Comparison of ENCODE assay signal across 13 cellular contexts in genomic region chr11:73367482-73368024, GRCh38. TPM values are rescaled to one million over a fixed set of nuclear protein-coding genes. Genes with fewer than 3 reads are reported as not detected.
DNase-seq lines count a peak whose midpoint lies in the region; ATAC-seq, FAIRE-seq and TF ChIP-seq lines count a peak whose summit lies in the region.
"Had no signal": no experiment of that assay in that cellular context is flagged by ENCODE, and none has a peak within 500 bp of the region (broad histone marks: within the 10 kb centered on the region; RNA-seq: fewer than 3 reads in every experiment).

No MANE protein-coding gene starts in this region.

- ATAC-seq in GM12878 (peak; percentile 49), GM21515 (IDR thresholded peaks at IDR 0.05; ENCODE audit: unreplicated experiment) (no peak)

- DNase-seq in activated naive CD4-positive, alpha-beta T cell treated with anti-CD3 and anti-CD28 coated beads, Interleukin-2, amount 50 U/mL, for 16 hours = peak; percentile 25
- no peak for DNase-seq in activated naive CD4-positive, alpha-beta T cell treated with anti-CD3 and anti-CD28 coated beads for 36 hours
- DNase-seq in GM12878 (ENCODE audit: low read depth, low spot score) (no peak), RPMI8226 (no peak), hepatic stellate cell (ENCODE audit: low spot score) (no peak)
- peak; percentile 40 for DNase-seq in stimulated activated CD8-positive, alpha-beta memory T cell treated with anti-CD3 and anti-CD28 coated beads, Interleukin-4, amount 100 ng/mL, for 48 hours
- DNase-seq: amygdala, MM.1S, NCI-H187, NCI-H446 had no signal

- H4K20me1 ChIP-seq in GM12878 (ENCODE audit: control insufficient read depth, insufficient read depth) = no peaks in the 10 kb centered on the region

- H3K27me3 ChIP-seq in GM12878 (replicated peaks in 1 of 2; ENCODE audit: control insufficient read depth in 2 of 2, insufficient read depth in 2 of 2, low read length in 1 of 2) = no peaks in the 10 kb centered on the region
- H3K27me3 ChIP-seq: suprapubic skin had no signal

- peaks cover 2% of the 10 kb centered on the region for H3K9me3 Mint-ChIP-seq in activated naive CD4-positive, alpha-beta T cell treated with anti-CD3 and anti-CD28 coated beads for 36 hours
- no peaks in the 10 kb centered on the region for H3K9me3 Mint-ChIP-seq in IgD-negative memory B cell

- TF ChIP-seq EP300 in GM12878 (IDR thresholded peaks at IDR 0.05; ENCODE audit: borderline replicate concordance in 1 of 2, control insufficient read depth in 1 of 2, low read depth in 2 of 2, low read length in 2 of 2) = no peak

- peaks cover 23% of the 10 kb centered on the region for H3K4me1 Mint-ChIP-seq in activated naive CD4-positive, alpha-beta T cell treated with anti-CD3 and anti-CD28 coated beads for 36 hours (ENCODE audit: low read depth)
- peaks cover 42 to 51% (median 47%) of the 10 kb centered on the region in 3 donors for H3K4me1 Mint-ChIP-seq in IgD-negative memory B cell

- peak overlapping the region; percentile 57 for H2AFZ ChIP-seq in GM12878 (ENCODE audit: control insufficient read depth, low read depth, low read length)

- H3K4me2 ChIP-seq in GM12878 (ENCODE audit: control insufficient read depth, insufficient read depth) = peak overlapping the region; percentile 28; the same call in 1 of the 2 replicates

- no peak overlapping the region for H3K27ac ChIP-seq in GM12878 (ENCODE audit: control insufficient read depth, insufficient read depth)
- H3K27ac ChIP-seq: suprapubic skin had no signal

- no peak overlapping the region for H3K4me3 ChIP-seq in GM12878
- H3K4me3 ChIP-seq: suprapubic skin had no signal

- H3K79me2 ChIP-seq in GM12878 (ENCODE audit: control insufficient read depth, insufficient read depth, low read length) = no peaks in the 10 kb centered on the region

- peaks cover 19% of the 10 kb centered on the region for H3K4me1 ChIP-seq in GM12878 (ENCODE audit: control insufficient read depth, insufficient read depth, low read length)
- H3K4me1 ChIP-seq: suprapubic skin had no signal

- no peak overlapping the region for H3K27ac Mint-ChIP-seq in activated naive CD4-positive, alpha-beta T cell treated with anti-CD3 and anti-CD28 coated beads for 36 hours
- H3K27ac Mint-ChIP-seq in IgD-negative memory B cell = peak overlapping the region in 2 of 3 donors; percentile 68 to 91

- no peak for TF ChIP-seq POLR2A in GM12878 (IDR thresholded peaks at IDR 0.05; ENCODE audit: low read depth, low read length)

- WGBS in GM12878 (ENCODE audit: insufficient coverage, insufficient replicate concordance, low lambda C conversion rate, missing lambda C conversion rate) = 48% methylated on average over 19 of the region's 20 CpGs

- FAIRE-seq in GM12878 (lab: Jason Lieb, UNC) = no peak

- SMC1A ChIA-PET in GM12878 (lab: Charles Lee; ENCODE audit: uncharacterized antibody, unreplicated experiment) = no interaction called here

- in situ Hi-C loops in GM12878 (cut with MboI) = no loop called here

- CTCF ChIA-PET in activated naive CD4-positive, alpha-beta T cell treated with anti-CD3 and anti-CD28 coated beads for 36 hours (lab: Charles Lee) = interaction anchor here (0.6 to 1.6 kb wide), 3 partner anchors 16 to 1563 kb away, joined by 3 to 6 read pairs (median 5); no protein-coding TSS in a partner anchor
- CTCF ChIA-PET in GM12878 (lab: Yijun Ruan, JAX) = interaction anchor here (1.0 to 5.7 kb wide), 5 partner anchors 10 to 32 kb away, joined by 3 to 37 read pairs (median 4); no protein-coding TSS in a partner anchor

- TF ChIP-seq CTCF in GM12878 (IDR thresholded peaks at IDR 0.05 in 2 of 3, conservative IDR thresholded peaks at IDR 0.05 in 1 of 3; ENCODE audit: control insufficient read depth in 2 of 3, extremely low read depth in 1 of 3, insufficient read depth in 1 of 3, low read depth in 3 of 3, low read length in 3 of 3) = no peak

- BruUV-seq in GM12878 (replicated peaks; lab: Mats Ljungman, UMichigan) = no TSS peak

- intact Hi-C loops in activated naive CD4-positive, alpha-beta T cell treated with anti-CD3 and anti-CD28 coated beads for 36 hours (cut with micrococcal nuclease) = no loop called here
- intact Hi-C loops in GM12878 (cut with micrococcal nuclease; ENCODE audit: unreplicated experiment) = no loop called here

- H3K9ac ChIP-seq in GM12878 (ENCODE audit: control insufficient read depth, insufficient read depth, low read length) = no peak overlapping the region

- peaks cover 0 to 3% of the 10 kb centered on the region in 2 experiments; a peak in 1 of 4 replicates for H3K36me3 ChIP-seq in GM12878 (ENCODE audit: control insufficient read depth in 2 of 2, insufficient read depth in 2 of 2, low read length in 1 of 2)

- no peaks in the 10 kb centered on the region for H3K27me3 Mint-ChIP-seq in activated naive CD4-positive, alpha-beta T cell treated with anti-CD3 and anti-CD28 coated beads for 36 hours (ENCODE audit: low read depth)
- peaks cover 1% of the 10 kb centered on the region for H3K27me3 Mint-ChIP-seq in IgD-negative memory B cell

- POLR2A ChIA-PET in GM12878 (lab: Charles Lee) = interaction anchor here (0.5 kb wide), 1 partner anchor 277 kb away, joined by 3 read pairs; no protein-coding TSS in a partner anchor

- TF ChIP-seq RAD21 in GM12878 (IDR thresholded peaks at IDR 0.05; ENCODE audit: insufficient read depth, low read depth, low read length) = no peak

- no peaks in the 10 kb centered on the region for H3K9me3 ChIP-seq in GM12878 (replicated peaks; ENCODE audit: control insufficient read depth, insufficient read depth, low read length)
- H3K9me3 ChIP-seq: suprapubic skin had no signal

- no peak overlapping the region for H3K4me3 Mint-ChIP-seq in activated naive CD4-positive, alpha-beta T cell treated with anti-CD3 and anti-CD28 coated beads for 36 hours
- H3K4me3 Mint-ChIP-seq in IgD-negative memory B cell = peak overlapping the region in 3 of 4 donors; percentile 32 to 80 (median 80)

- no peaks in the 10 kb centered on the region for H3K36me3 Mint-ChIP-seq in activated naive CD4-positive, alpha-beta T cell treated with anti-CD3 and anti-CD28 coated beads for 36 hours (ENCODE audit: low read depth)
- H3K36me3 Mint-ChIP-seq in IgD-negative memory B cell = no peaks in the 10 kb centered on the region

- RAD21 ChIA-PET in GM12878 (lab: Charles Lee; ENCODE audit: unreplicated experiment) = interaction anchor here (2.0 kb wide), 1 partner anchor 26 kb away, joined by 5 read pairs; no protein-coding TSS in a partner anchor

TF ChIP-seq in GM12878, 131 proteins besides CTCF, POLR2A, EP300 and RAD21 (continues in another document):
- TF ChIP-seq NFIC (IDR thresholded peaks at IDR 0.05; ENCODE audit: low read depth, low read length) = no peak

RNA-seq across cellular contexts. Expression of gene RELT, which starts 8.6 kb away (rescaled TPM):
- total RNA-seq in activated naive CD4-positive, alpha-beta T cell treated with anti-CD3 and anti-CD28 coated beads for 36 hours = 10 to 100 TPM; 17.9 to 18.5 TPM
- polyA plus RNA-seq in IgD-negative memory B cell = 29.9 TPM
- total RNA-seq in GM12878 (2013; cell fraction: nucleolus; rRNA removed) = 89.6 and 94.7 TPM in 2 replicates
- 19.8 and 23.4 TPM in 2 replicates for total RNA-seq in GM12878 (2014; rRNA removed)
- 10.4 and 10.5 TPM in 2 replicates for total RNA-seq in GM12878 (2014; rRNA removed; fragmentation: Illumina TruSeq; extraction: Trizol)
- total RNA-seq in GM12878 (2021) = 27.9 and 28.5 TPM in 2 replicates
- polyA plus RNA-seq in GM12878 (2011; ENCODE audit: low read depth) = 5.2 TPM
- 7.9 and 13.0 TPM in 2 replicates for polyA plus RNA-seq in GM12878 (2011; rRNA removed)
- 17.2 and 25.3 TPM in 2 replicates for polyA plus RNA-seq in GM12878 (2011; cell fraction: cytosol; rRNA removed)
- polyA plus RNA-seq in GM12878 (2011; cell fraction: nucleus; rRNA removed) = 96.7 and 106 TPM in 2 replicates
- 16.1 and 16.3 TPM in 2 replicates for polyA plus RNA-seq in GM12878 (2012)
- polyA plus RNA-seq in GM12878 (2014; fragmentation: Illumina TruSeq; extraction: Trizol) = 2.5 and 8.4 TPM in 2 replicates
- polyA plus RNA-seq in GM12878 (2014; fragmentation: Nextera tagmentation; extraction: Ambion mirVana) = 1 to 10 TPM; 1.2 to 3.0 TPM
- polyA plus RNA-seq in GM12878 (2014; rRNA removed) = 21.1 and 23.6 TPM in 2 replicates
- 10 to 100 TPM in 1 of 2 experiments, 1 to 10 TPM in 1; 8.8 to 11.1 TPM for polyA plus RNA-seq in GM12878 (2016; fragmentation: Nextera tagmentation; extraction: Ambion mirVana)
- polyA minus RNA-seq in GM12878 (2011; rRNA and poly(A)+ RNA removed) = 10.7 and 22.1 TPM in 2 replicates
- 8.4 and 10.4 TPM in 2 replicates for polyA minus RNA-seq in GM12878 (2011; cell fraction: cytosol; rRNA and poly(A)+ RNA removed)
- polyA minus RNA-seq in GM12878 (2011; cell fraction: nucleus; rRNA and poly(A)+ RNA removed) = 24.1 and 45.4 TPM in 2 replicates

RNA-seq across cellular contexts. Expression of gene ARHGEF17, which starts 59.5 kb away (rescaled TPM):
- under 1 TPM in 1 of 2 experiments, not detected in 1; 0.19 TPM for total RNA-seq in activated naive CD4-positive, alpha-beta T cell treated with anti-CD3 and anti-CD28 coated beads for 36 hours
- polyA plus RNA-seq in IgD-negative memory B cell (not detected), GM12878 (2011; rRNA removed) (7.2 and 11.0 TPM in 2 replicates), GM12878 (2014; fragmentation: Illumina TruSeq; extraction: Trizol) (1.8 and 1.9 TPM in 2 replicates), GM12878 (2014; fragmentation: Nextera tagmentation; extraction: Ambion mirVana) (under 1 TPM; 0.15 to 0.31 TPM), GM12878 (2014; rRNA removed) (3.5 and 7.0 TPM in 2 replicates), GM12878 (2016; fragmentation: Nextera tagmentation; extraction: Ambion mirVana) (under 1 TPM; 0.20 to 0.27 TPM)
- total RNA-seq in GM12878 (2013; cell fraction: nucleolus; rRNA removed) = 89.0 and 109 TPM in 2 replicates
- total RNA-seq in GM12878 (2014; rRNA removed) (1.9 and 3.0 TPM in 2 replicates), GM12878 (2014; rRNA removed; fragmentation: Illumina TruSeq; extraction: Trizol) (1.2 and 1.6 TPM in 2 replicates), GM12878 (2021) (3.6 and 5.2 TPM in 2 replicates)
- 1.6 TPM for polyA plus RNA-seq in GM12878 (2011; ENCODE audit: low read depth)
- 13.6 and 18.5 TPM in 2 replicates for polyA plus RNA-seq in GM12878 (2011; cell fraction: cytosol; rRNA removed)
- polyA plus RNA-seq in GM12878 (2011; cell fraction: nucleus; rRNA removed) = 111 and 113 TPM in 2 replicates
- 5.5 and 5.6 TPM in 2 replicates for polyA plus RNA-seq in GM12878 (2012)
- 17.6 and 36.7 TPM in 2 replicates for polyA minus RNA-seq in GM12878 (2011; rRNA and poly(A)+ RNA removed)
- 12.2 and 14.6 TPM in 2 replicates for polyA minus RNA-seq in GM12878 (2011; cell fraction: cytosol; rRNA and poly(A)+ RNA removed)
- polyA minus RNA-seq in GM12878 (2011; cell fraction: nucleus; rRNA and poly(A)+ RNA removed) = 33.4 and 53.6 TPM in 2 replicates

Comparison
In these comparisons a context has a peak if more than half of its experiments do, and no peak if none do; other contexts are left out.
1. DNase-seq: peak in activated naive CD4-positive, alpha-beta T cell treated with anti-CD3 and anti-CD28 coated beads, Interleukin-2, amount 50 U/mL, for 16 hours (single experiment) and stimulated activated CD8-positive, alpha-beta memory T cell treated with anti-CD3 and anti-CD28 coated beads, Interleukin-4, amount 100 ng/mL, for 48 hours (single experiment); none in activated naive CD4-positive, alpha-beta T cell treated with anti-CD3 and anti-CD28 coated beads for 36 hours (single experiment), GM12878 (single experiment), RPMI8226 (single experiment) and hepatic stellate cell (single experiment).